ENCODE assay signal across 1 cellular context in genomic region chr2:189762551-189763298, GRCh38.
TF ChIP-seq lines count a peak whose summit lies in the region.

TSS of gene OSGEPL1 (minus strand) at chr2:189762792. CDS start at chr2:189761640, 1,152 bp downstream.

TF ChIP-seq in HepG2, 621 proteins besides CTCF, POLR2A, EP300 and RAD21 (continued from another document and continues in another):
- TF ChIP-seq, protein P1, sequence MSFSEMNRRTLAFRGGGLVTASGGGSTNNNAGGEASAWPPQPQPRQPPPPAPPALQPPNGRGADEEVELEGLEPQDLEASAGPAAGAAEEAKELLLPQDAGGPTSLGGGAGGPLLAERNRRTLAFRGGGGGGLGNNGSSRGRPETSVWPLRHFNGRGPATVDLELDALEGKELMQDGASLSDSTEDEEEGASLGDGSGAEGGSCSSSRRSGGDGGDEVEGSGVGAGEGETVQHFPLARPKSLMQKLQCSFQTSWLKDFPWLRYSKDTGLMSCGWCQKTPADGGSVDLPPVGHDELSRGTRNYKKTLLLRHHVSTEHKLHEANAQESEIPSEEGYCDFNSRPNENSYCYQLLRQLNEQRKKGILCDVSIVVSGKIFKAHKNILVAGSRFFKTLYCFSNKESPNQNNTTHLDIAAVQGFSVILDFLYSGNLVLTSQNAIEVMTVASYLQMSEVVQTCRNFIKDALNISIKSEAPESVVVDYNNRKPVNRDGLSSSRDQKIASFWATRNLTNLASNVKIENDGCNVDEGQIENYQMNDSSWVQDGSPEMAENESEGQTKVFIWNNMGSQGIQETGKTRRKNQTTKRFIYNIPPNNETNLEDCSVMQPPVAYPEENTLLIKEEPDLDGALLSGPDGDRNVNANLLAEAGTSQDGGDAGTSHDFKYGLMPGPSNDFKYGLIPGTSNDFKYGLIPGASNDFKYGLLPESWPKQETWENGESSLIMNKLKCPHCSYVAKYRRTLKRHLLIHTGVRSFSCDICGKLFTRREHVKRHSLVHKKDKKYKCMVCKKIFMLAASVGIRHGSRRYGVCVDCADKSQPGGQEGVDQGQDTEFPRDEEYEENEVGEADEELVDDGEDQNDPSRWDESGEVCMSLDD (CRISPR knock-in tag; IDR thresholded peaks at IDR 0.05; ENCODE audit: borderline replicate concordance), result peak; percentile 54; the same call in 1 of the 2 replicates
- TF ChIP-seq STAG1 (CRISPR knock-in tag; IDR thresholded peaks at IDR 0.05) (no peak; the same call in 1 of the 2 replicates), ARNTL (CRISPR knock-in tag; IDR thresholded peaks at IDR 0.05) (peak; percentile 58; the same call in 1 of the 2 replicates), ZKSCAN8 (CRISPR knock-in tag; IDR thresholded peaks at IDR 0.05; ENCODE audit: borderline replicate concordance) (no peak), ZBTB20 (CRISPR knock-in tag; IDR thresholded peaks at IDR 0.05; ENCODE audit: borderline replicate concordance, low read depth) (peak; percentile 78), PAF1 (CRISPR knock-in tag; IDR thresholded peaks at IDR 0.05) (no peak), MZF1 (CRISPR knock-in tag; IDR thresholded peaks at IDR 0.05; ENCODE audit: borderline replicate concordance) (0 out of 2 replicates have a peak, but pooled peaks have one; percentile 78), ZFP36 (IDR thresholded peaks at IDR 0.05; ENCODE audit: borderline replicate concordance, low read depth, low read length, partially characterized antibody) (peak; percentile 5), NPAS2 (CRISPR knock-in tag; IDR thresholded peaks at IDR 0.05; ENCODE audit: borderline replicate concordance) (no peak), ZNF230 (CRISPR knock-in tag; IDR thresholded peaks at IDR 0.05) (peak; percentile 66), HNRNPK (IDR thresholded peaks at IDR 0.05; ENCODE audit: low read depth, low read length, poor library complexity, severe bottlenecking) (no peak), CAMTA2 (CRISPR knock-in tag; IDR thresholded peaks at IDR 0.05; ENCODE audit: borderline replicate concordance) (no peak), ATRX (CRISPR knock-in tag; IDR thresholded peaks at IDR 0.05; ENCODE audit: borderline replicate concordance) (no peak), ZNF543 (CRISPR knock-in tag; IDR thresholded peaks at IDR 0.05) (peak; percentile 92), ZMYM4 (CRISPR knock-in tag; IDR thresholded peaks at IDR 0.05) (peak; percentile 99), MAZ (IDR thresholded peaks at IDR 0.05; ENCODE audit: borderline replicate concordance, low read depth, low read length) (no peak), MAZ (CRISPR knock-in tag; IDR thresholded peaks at IDR 0.05; ENCODE audit: low read depth) (peak; percentile 75; the same call in 1 of the 2 replicates), ARNT (IDR thresholded peaks at IDR 0.05) (no peak), ZNF776 (CRISPR knock-in tag; IDR thresholded peaks at IDR 0.05) (no peak), KLF13 (CRISPR knock-in tag; IDR thresholded peaks at IDR 0.05) (no peak), JUNB (CRISPR knock-in tag; IDR thresholded peaks at IDR 0.05; ENCODE audit: borderline replicate concordance) (no peak), ZNF124 (CRISPR knock-in tag; IDR thresholded peaks at IDR 0.05) (peak; percentile 78; the same call in 1 of the 2 replicates), CENPT (CRISPR knock-in tag; IDR thresholded peaks at IDR 0.05; ENCODE audit: low read depth) (no peak), RBM39 (IDR thresholded peaks at IDR 0.05; ENCODE audit: low read depth, low read length, poor library complexity, severe bottlenecking) (peak; percentile 53), SMAD9 (CRISPR knock-in tag; IDR thresholded peaks at IDR 0.05) (0 out of 2 replicates have a peak, but pooled peaks have one; percentile 29), RAD51 (IDR thresholded peaks at IDR 0.05; ENCODE audit: borderline replicate concordance) (peak; percentile 92), SOX13 (IDR thresholded peaks at IDR 0.05) (peak; percentile 42; the same call in 1 of the 2 replicates), SOX13 (CRISPR knock-in tag; conservative IDR thresholded peaks at IDR 0.05 in 1 of 2, IDR thresholded peaks at IDR 0.05 in 1 of 2) (peak in 1 of 2 experiments; percentile 42; a peak in 2 of 4 replicates), CEBPG (CRISPR knock-in tag; IDR thresholded peaks at IDR 0.05) (0 out of 2 replicates have a peak, but pooled peaks have one; percentile 71), RXRA (CRISPR knock-in tag; IDR thresholded peaks at IDR 0.05) (peak; percentile 64), SP2 (CRISPR knock-in tag; IDR thresholded peaks at IDR 0.05) (peak; percentile 45; the same call in 1 of the 2 replicates), GATA4 (IDR thresholded peaks at IDR 0.05; ENCODE audit: borderline replicate concordance, low read depth) (no peak; the same call in 1 of the 2 replicates), ZNF484 (CRISPR knock-in tag; IDR thresholded peaks at IDR 0.05; ENCODE audit: borderline replicate concordance, low read depth) (no peak; the same call in 1 of the 2 replicates), CBX5 (CRISPR knock-in tag; IDR thresholded peaks at IDR 0.05; ENCODE audit: borderline replicate concordance) (peak; percentile 86; the same call in 1 of the 2 replicates), AGO2 (optimal IDR thresholded peaks at IDR 0.05; ENCODE audit: low read depth, low read length) (no peak), ZKSCAN5 (CRISPR knock-in tag; IDR thresholded peaks at IDR 0.05) (no peak), NKX3-1 (CRISPR knock-in tag; IDR thresholded peaks at IDR 0.05) (no peak; the same call in 1 of the 2 replicates), JUND (CRISPR knock-in tag; IDR thresholded peaks at IDR 0.05) (peak; percentile 75), SALL2 (CRISPR knock-in tag; IDR thresholded peaks at IDR 0.05) (no peak), ZNF740 (CRISPR knock-in tag; IDR thresholded peaks at IDR 0.05) (no peak), MIER3 (CRISPR knock-in tag; IDR thresholded peaks at IDR 0.05; ENCODE audit: borderline replicate concordance) (peak; percentile 16; the same call in 1 of the 2 replicates), NFKB2 (CRISPR knock-in tag; IDR thresholded peaks at IDR 0.05; ENCODE audit: borderline replicate concordance) (peak; percentile 94), SMAD3 (CRISPR knock-in tag; IDR thresholded peaks at IDR 0.05) (peak; percentile 38), ZBTB14 (CRISPR knock-in tag; IDR thresholded peaks at IDR 0.05) (no peak; the same call in 1 of the 2 replicates), ZBTB34 (CRISPR knock-in tag; IDR thresholded peaks at IDR 0.05) (0 out of 2 replicates have a peak, but pooled peaks have one; percentile 33), ZNF773 (CRISPR knock-in tag; IDR thresholded peaks at IDR 0.05; ENCODE audit: borderline replicate concordance) (no peak; the same call in 1 of the 2 replicates)
- TF ChIP-seq, protein P2, sequence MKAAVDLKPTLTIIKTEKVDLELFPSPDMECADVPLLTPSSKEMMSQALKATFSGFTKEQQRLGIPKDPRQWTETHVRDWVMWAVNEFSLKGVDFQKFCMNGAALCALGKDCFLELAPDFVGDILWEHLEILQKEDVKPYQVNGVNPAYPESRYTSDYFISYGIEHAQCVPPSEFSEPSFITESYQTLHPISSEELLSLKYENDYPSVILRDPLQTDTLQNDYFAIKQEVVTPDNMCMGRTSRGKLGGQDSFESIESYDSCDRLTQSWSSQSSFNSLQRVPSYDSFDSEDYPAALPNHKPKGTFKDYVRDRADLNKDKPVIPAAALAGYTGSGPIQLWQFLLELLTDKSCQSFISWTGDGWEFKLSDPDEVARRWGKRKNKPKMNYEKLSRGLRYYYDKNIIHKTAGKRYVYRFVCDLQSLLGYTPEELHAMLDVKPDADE (CRISPR knock-in tag; IDR thresholded peaks at IDR 0.05), result no peak
- TF ChIP-seq, protein P3, sequence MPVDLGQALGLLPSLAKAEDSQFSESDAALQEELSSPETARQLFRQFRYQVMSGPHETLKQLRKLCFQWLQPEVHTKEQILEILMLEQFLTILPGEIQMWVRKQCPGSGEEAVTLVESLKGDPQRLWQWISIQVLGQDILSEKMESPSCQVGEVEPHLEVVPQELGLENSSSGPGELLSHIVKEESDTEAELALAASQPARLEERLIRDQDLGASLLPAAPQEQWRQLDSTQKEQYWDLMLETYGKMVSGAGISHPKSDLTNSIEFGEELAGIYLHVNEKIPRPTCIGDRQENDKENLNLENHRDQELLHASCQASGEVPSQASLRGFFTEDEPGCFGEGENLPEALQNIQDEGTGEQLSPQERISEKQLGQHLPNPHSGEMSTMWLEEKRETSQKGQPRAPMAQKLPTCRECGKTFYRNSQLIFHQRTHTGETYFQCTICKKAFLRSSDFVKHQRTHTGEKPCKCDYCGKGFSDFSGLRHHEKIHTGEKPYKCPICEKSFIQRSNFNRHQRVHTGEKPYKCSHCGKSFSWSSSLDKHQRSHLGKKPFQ (CRISPR knock-in tag; IDR thresholded peaks at IDR 0.05; ENCODE audit: insufficient replicate concordance), result no peak
- TF ChIP-seq, protein P4, sequence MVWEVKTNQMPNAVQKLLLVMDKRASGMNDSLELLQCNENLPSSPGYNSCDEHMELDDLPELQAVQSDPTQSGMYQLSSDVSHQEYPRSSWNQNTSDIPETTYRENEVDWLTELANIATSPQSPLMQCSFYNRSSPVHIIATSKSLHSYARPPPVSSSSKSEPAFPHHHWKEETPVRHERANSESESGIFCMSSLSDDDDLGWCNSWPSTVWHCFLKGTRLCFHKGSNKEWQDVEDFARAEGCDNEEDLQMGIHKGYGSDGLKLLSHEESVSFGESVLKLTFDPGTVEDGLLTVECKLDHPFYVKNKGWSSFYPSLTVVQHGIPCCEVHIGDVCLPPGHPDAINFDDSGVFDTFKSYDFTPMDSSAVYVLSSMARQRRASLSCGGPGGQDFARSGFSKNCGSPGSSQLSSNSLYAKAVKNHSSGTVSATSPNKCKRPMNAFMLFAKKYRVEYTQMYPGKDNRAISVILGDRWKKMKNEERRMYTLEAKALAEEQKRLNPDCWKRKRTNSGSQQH (CRISPR knock-in tag; IDR thresholded peaks at IDR 0.05; ENCODE audit: low read depth), result peak; percentile 96
- TF ChIP-seq, protein P5, sequence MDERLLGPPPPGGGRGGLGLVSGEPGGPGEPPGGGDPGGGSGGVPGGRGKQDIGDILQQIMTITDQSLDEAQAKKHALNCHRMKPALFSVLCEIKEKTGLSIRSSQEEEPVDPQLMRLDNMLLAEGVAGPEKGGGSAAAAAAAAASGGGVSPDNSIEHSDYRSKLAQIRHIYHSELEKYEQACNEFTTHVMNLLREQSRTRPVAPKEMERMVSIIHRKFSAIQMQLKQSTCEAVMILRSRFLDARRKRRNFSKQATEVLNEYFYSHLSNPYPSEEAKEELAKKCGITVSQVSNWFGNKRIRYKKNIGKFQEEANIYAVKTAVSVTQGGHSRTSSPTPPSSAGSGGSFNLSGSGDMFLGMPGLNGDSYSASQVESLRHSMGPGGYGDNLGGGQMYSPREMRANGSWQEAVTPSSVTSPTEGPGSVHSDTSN (CRISPR knock-in tag; IDR thresholded peaks at IDR 0.05), result 0 out of 2 replicates have a peak, but pooled peaks have one; percentile 7
- TF ChIP-seq, protein P6, sequence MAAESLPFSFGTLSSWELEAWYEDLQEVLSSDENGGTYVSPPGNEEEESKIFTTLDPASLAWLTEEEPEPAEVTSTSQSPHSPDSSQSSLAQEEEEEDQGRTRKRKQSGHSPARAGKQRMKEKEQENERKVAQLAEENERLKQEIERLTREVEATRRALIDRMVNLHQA (CRISPR knock-in tag; IDR thresholded peaks at IDR 0.05), result no peak
- TF ChIP-seq, protein P7, sequence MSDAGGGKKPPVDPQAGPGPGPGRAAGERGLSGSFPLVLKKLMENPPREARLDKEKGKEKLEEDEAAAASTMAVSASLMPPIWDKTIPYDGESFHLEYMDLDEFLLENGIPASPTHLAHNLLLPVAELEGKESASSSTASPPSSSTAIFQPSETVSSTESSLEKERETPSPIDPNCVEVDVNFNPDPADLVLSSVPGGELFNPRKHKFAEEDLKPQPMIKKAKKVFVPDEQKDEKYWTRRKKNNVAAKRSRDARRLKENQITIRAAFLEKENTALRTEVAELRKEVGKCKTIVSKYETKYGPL (CRISPR knock-in tag; IDR thresholded peaks at IDR 0.05), result peak; percentile 28; the same call in 1 of the 2 replicates
